16 cellular contexts compared by ENCODE assay signal in genomic region chr12:3333583-3333982, GRCh38.
DNase-seq lines count a peak whose midpoint lies in the region; ATAC-seq and TF ChIP-seq lines count a peak whose summit lies in the region.
"Had no signal": no experiment of that assay in that cellular context is flagged by ENCODE, and none has a peak within 500 bp of the region (broad histone marks: within the 10 kb centered on the region; RNA-seq: fewer than 3 reads in every experiment).

No MANE protein-coding gene starts in this region.

- no peaks in the 10 kb centered on the region for H3K4me1 ChIP-seq in lower lobe of right lung
- H3K4me1 ChIP-seq: BLaER1, gastroesophageal sphincter had no signal

- H3K27me3 ChIP-seq in lower lobe of right lung (ENCODE audit: low read depth) = no peaks in the 10 kb centered on the region
- H3K27me3 ChIP-seq: BLaER1, gastroesophageal sphincter had no signal

- no TSS peak for BruUV-seq in Calu3 (replicated peaks; lab: Mats Ljungman, UMichigan)

- no peaks in the 10 kb centered on the region for H3K9me3 Mint-ChIP-seq in Calu3 (ENCODE audit: low read depth, unreplicated experiment)
- H3K9me3 Mint-ChIP-seq in endothelial cell (ENCODE audit: unreplicated experiment) = no peaks in the 10 kb centered on the region
- H3K9me3 Mint-ChIP-seq in natural killer cell treated with Interleukin-12 subunit alpha and Interleukin-12 subunit beta and Interleukin-15 and Interleukin-18, amount 100 ng/mL, for 72 hours = no peaks in the 10 kb centered on the region
- H3K9me3 Mint-ChIP-seq: activated naive CD4-positive, alpha-beta T cell treated with anti-CD3 and anti-CD28 coated beads, Interleukin-2, amount 50 U/mL, for 72 hours had no signal

- intact Hi-C loops in Calu3 (cut with micrococcal nuclease; ENCODE audit: unreplicated experiment) (no loop called here), lower lobe of right lung (cut with DNase I) (no loop called here)

- DNase-seq in Calu3 (peak; percentile 35), HT-29 (ENCODE audit: low spot score) (peak; percentile 61), endothelial cell (ENCODE audit: low spot score) (peak; percentile 47), lower lobe of right lung (no peak), T-helper 2 cell (no peak), Ammon's horn (ENCODE audit: low spot score) (no peak)
- DNase-seq in natural killer cell treated with Interleukin-12 subunit alpha and Interleukin-12 subunit beta and Interleukin-15 and Interleukin-18, amount 100 ng/mL, for 72 hours (ENCODE audit: low spot score) = no peak
- DNase-seq: activated CD4-positive, alpha-beta T cell treated with anti-CD3 and anti-CD28 coated beads for 1 hour; central memory CD4-positive, alpha-beta T cell; IMR-90; NCI-H1092; stimulated activated CD4-positive, alpha-beta T cell treated with anti-CD3 and anti-CD28 coated beads, Interleukin-1b, Interleukin-23, amount 100 ng/mL, for 48 hours had no signal

- no peak overlapping the region for H3K27ac ChIP-seq in lower lobe of right lung
- H3K27ac ChIP-seq: BLaER1, gastroesophageal sphincter had no signal

- H3K36me3 Mint-ChIP-seq in Calu3 (ENCODE audit: insufficient read depth, unreplicated experiment) = no peaks in the 10 kb centered on the region
- no peaks in the 10 kb centered on the region for H3K36me3 Mint-ChIP-seq in endothelial cell (ENCODE audit: low read depth, unreplicated experiment)
- H3K36me3 Mint-ChIP-seq in natural killer cell treated with Interleukin-12 subunit alpha and Interleukin-12 subunit beta and Interleukin-15 and Interleukin-18, amount 100 ng/mL, for 72 hours = no peaks in the 10 kb centered on the region
- H3K36me3 Mint-ChIP-seq: activated naive CD4-positive, alpha-beta T cell treated with anti-CD3 and anti-CD28 coated beads, Interleukin-2, amount 50 U/mL, for 72 hours had no signal

- no peaks in the 10 kb centered on the region for H3K4me1 Mint-ChIP-seq in Calu3 (ENCODE audit: low read depth, unreplicated experiment)
- H3K4me1 Mint-ChIP-seq in endothelial cell (ENCODE audit: unreplicated experiment) = no peaks in the 10 kb centered on the region
- H3K4me1 Mint-ChIP-seq in natural killer cell treated with Interleukin-12 subunit alpha and Interleukin-12 subunit beta and Interleukin-15 and Interleukin-18, amount 100 ng/mL, for 72 hours (ENCODE audit: low read depth in 2 of 2) = no peaks in the 10 kb centered on the region

- CTCF ChIA-PET in Calu3 (lab: Charles Lee) = interaction anchor here (1.2 to 1.4 kb wide), 2 partner anchors 8 to 16 kb away, joined by 3 read pairs; no protein-coding TSS in a partner anchor

- no peak overlapping the region for H3K27ac Mint-ChIP-seq in Calu3 (ENCODE audit: unreplicated experiment)
- H3K27ac Mint-ChIP-seq in endothelial cell (ENCODE audit: unreplicated experiment) = no peak overlapping the region
- no peak overlapping the region for H3K27ac Mint-ChIP-seq in natural killer cell treated with Interleukin-12 subunit alpha and Interleukin-12 subunit beta and Interleukin-15 and Interleukin-18, amount 100 ng/mL, for 72 hours
- H3K27ac Mint-ChIP-seq: activated naive CD4-positive, alpha-beta T cell treated with anti-CD3 and anti-CD28 coated beads, Interleukin-2, amount 50 U/mL, for 72 hours had no signal

- TF ChIP-seq CTCF in Calu3 (IDR thresholded peaks at IDR 0.05; ENCODE audit: unreplicated experiment) (no peak), endothelial cell (IDR thresholded peaks at IDR 0.05; ENCODE audit: unreplicated experiment) (no peak), lower lobe of right lung (IDR thresholded peaks at IDR 0.05) (no peak)

- peaks cover 95% of the 10 kb centered on the region for H3K27me3 Mint-ChIP-seq in Calu3 (ENCODE audit: unreplicated experiment)
- peaks cover 4% of the 10 kb centered on the region for H3K27me3 Mint-ChIP-seq in endothelial cell (ENCODE audit: unreplicated experiment)
- peaks cover 12 to 29% of the 10 kb centered on the region in 2 donors for H3K27me3 Mint-ChIP-seq in natural killer cell treated with Interleukin-12 subunit alpha and Interleukin-12 subunit beta and Interleukin-15 and Interleukin-18, amount 100 ng/mL, for 72 hours

- no peaks in the 10 kb centered on the region for H3K9me3 ChIP-seq in lower lobe of right lung
- H3K9me3 ChIP-seq: BLaER1, gastroesophageal sphincter had no signal

- ATAC-seq in lower lobe of right lung (peak; percentile 10 to 20), GM18519 (IDR thresholded peaks at IDR 0.05; ENCODE audit: low FRiP score, unreplicated experiment) (no peak)
- no peak for ATAC-seq in natural killer cell treated with Interleukin-12 subunit alpha and Interleukin-12 subunit beta and Interleukin-15 and Interleukin-18, amount 100 ng/mL, for 72 hours
- ATAC-seq: activated naive CD4-positive, alpha-beta T cell treated with anti-CD3 and anti-CD28 coated beads, Interleukin-2, amount 50 U/mL, for 72 hours; gastroesophageal sphincter had no signal

- no peaks in the 10 kb centered on the region for H3K36me3 ChIP-seq in lower lobe of right lung
- H3K36me3 ChIP-seq: BLaER1, gastroesophageal sphincter had no signal

- no peak overlapping the region for H3K4me3 Mint-ChIP-seq in Calu3 (ENCODE audit: low read depth, unreplicated experiment)
- H3K4me3 Mint-ChIP-seq in endothelial cell (ENCODE audit: unreplicated experiment) = no peak overlapping the region
- H3K4me3 Mint-ChIP-seq in natural killer cell treated with Interleukin-12 subunit alpha and Interleukin-12 subunit beta and Interleukin-15 and Interleukin-18, amount 100 ng/mL, for 72 hours = no peak overlapping the region

- H3K4me3 ChIP-seq in lower lobe of right lung = no peak overlapping the region
- H3K4me3 ChIP-seq: BLaER1, gastroesophageal sphincter had no signal

Comparison
In these comparisons a context has a peak if more than half of its experiments do, and no peak if none do; other contexts are left out.
1. DNase-seq: peak in Calu3 (single experiment), HT-29 (single experiment) and endothelial cell (single experiment); none in lower lobe of right lung (single experiment), T-helper 2 cell (0 of 5), Ammon's horn (single experiment) and natural killer cell treated with Interleukin-12 subunit alpha and Interleukin-12 subunit beta and Interleukin-15 and Interleukin-18, amount 100 ng/mL, for 72 hours (single experiment).
2. ATAC-seq: peak in lower lobe of right lung (2 of 2); none in GM18519 (single experiment) and natural killer cell treated with Interleukin-12 subunit alpha and Interleukin-12 subunit beta and Interleukin-15 and Interleukin-18, amount 100 ng/mL, for 72 hours (0 of 2).